In genomic region chr7:68399991-68400590, GRCh38 we compare ENCODE assay signal across 7 cellular contexts.
"Had no signal": no experiment of that assay in that cellular context is flagged by ENCODE, and none has a peak within 500 bp of the region (broad histone marks: within the 10 kb centered on the region; RNA-seq: fewer than 3 reads in every experiment).

No MANE protein-coding gene starts in this region.

- ATAC-seq: K562 had no signal

- H3K9ac ChIP-seq: GM23248 had no signal

- H3K4me1 Mint-ChIP-seq: H9 had no signal

- DNase-seq: GM23248, GOT3, H9, HCEC 1CT, IMR-90, KG1 had no signal

- H3K4me3 ChIP-seq: GM23248, K562 had no signal

- H3K27ac ChIP-seq: GM23248 had no signal

- H2AFZ ChIP-seq: GM23248 had no signal

- H3K4me3 Mint-ChIP-seq: H9 had no signal
